In genomic region chr5:173887610-173888472, GRCh38 we compare ENCODE assay signal across 1 cellular context.
TF ChIP-seq lines count a peak whose summit lies in the region.

TSS of gene CPEB4 (plus strand) at chr5:173888349. CDS start at chr5:173889734, 1,385 bp downstream.

TF ChIP-seq in HepG2, 621 proteins besides CTCF, POLR2A, EP300 and RAD21 (continued from another document and continues in another):
- peak; percentile 58; the same call in 1 of the 2 replicates for TF ChIP-seq IRF9 (CRISPR knock-in tag; IDR thresholded peaks at IDR 0.05; ENCODE audit: borderline replicate concordance)
- peak; percentile 79 for TF ChIP-seq TARDBP (CRISPR knock-in tag; IDR thresholded peaks at IDR 0.05)
- TF ChIP-seq ZNF776 (CRISPR knock-in tag; IDR thresholded peaks at IDR 0.05) = no peak
- no peak for TF ChIP-seq MLLT10 (CRISPR knock-in tag; IDR thresholded peaks at IDR 0.05)
- TF ChIP-seq SIX1 (CRISPR knock-in tag; IDR thresholded peaks at IDR 0.05; ENCODE audit: borderline replicate concordance) = no peak
- TF ChIP-seq ELF1 (CRISPR knock-in tag; IDR thresholded peaks at IDR 0.05) = peak; percentile 92
- TF ChIP-seq ARHGAP35 (CRISPR knock-in tag; IDR thresholded peaks at IDR 0.05; ENCODE audit: borderline replicate concordance) = no peak
- no peak for TF ChIP-seq ZNF296 (CRISPR knock-in tag; conservative IDR thresholded peaks at IDR 0.05)
- TF ChIP-seq ZBED4 (CRISPR knock-in tag; IDR thresholded peaks at IDR 0.05; ENCODE audit: borderline replicate concordance) = 0 out of 2 replicates have a peak, but pooled peaks have one; percentile 32
- TF ChIP-seq SUZ12 (IDR thresholded peaks at IDR 0.05; ENCODE audit: low read depth, low read length) = no peak
- TF ChIP-seq SKI (IDR thresholded peaks at IDR 0.05; ENCODE audit: partially characterized antibody) = no peak
- TF ChIP-seq ZBTB20 (CRISPR knock-in tag; IDR thresholded peaks at IDR 0.05; ENCODE audit: borderline replicate concordance, low read depth) = peak; percentile 46; the same call in 1 of the 2 replicates
- TF ChIP-seq DRAP1 (CRISPR knock-in tag; IDR thresholded peaks at IDR 0.05) = peak; percentile 75
- peak; percentile 72; the same call in 1 of the 2 replicates for TF ChIP-seq ZNF556 (CRISPR knock-in tag; IDR thresholded peaks at IDR 0.05; ENCODE audit: borderline replicate concordance)
- peak; percentile 29; the same call in 1 of the 2 replicates for TF ChIP-seq HINFP (CRISPR knock-in tag; IDR thresholded peaks at IDR 0.05; ENCODE audit: low read depth)
- peak; percentile 87 for TF ChIP-seq TFE3 (CRISPR knock-in tag; IDR thresholded peaks at IDR 0.05)
- no peak for TF ChIP-seq BCL6 (CRISPR knock-in tag; IDR thresholded peaks at IDR 0.05)
- no peak for TF ChIP-seq NR0B2 (CRISPR knock-in tag; IDR thresholded peaks at IDR 0.05)
- TF ChIP-seq THAP7 (CRISPR knock-in tag; IDR thresholded peaks at IDR 0.05) = peak; percentile 100
- peak; percentile 99 for TF ChIP-seq HOXA3 (CRISPR knock-in tag; IDR thresholded peaks at IDR 0.05)
- no peak for TF ChIP-seq WIZ (CRISPR knock-in tag; IDR thresholded peaks at IDR 0.05)
- TF ChIP-seq TBX2 (CRISPR knock-in tag; IDR thresholded peaks at IDR 0.05; ENCODE audit: borderline replicate concordance) = peak; percentile 60; the same call in 1 of the 2 replicates
- TF ChIP-seq ATF3 (CRISPR knock-in tag; IDR thresholded peaks at IDR 0.05) = no peak
- TF ChIP-seq ZNF276 (CRISPR knock-in tag; IDR thresholded peaks at IDR 0.05; ENCODE audit: low read depth) = no peak; the same call in 1 of the 2 replicates
- TF ChIP-seq ZKSCAN5 (CRISPR knock-in tag; IDR thresholded peaks at IDR 0.05) = no peak
- peak; percentile 89 for TF ChIP-seq ZNF574 (CRISPR knock-in tag; IDR thresholded peaks at IDR 0.05)
- peak; percentile 37; the same call in 1 of the 2 replicates for TF ChIP-seq ZBTB4 (CRISPR knock-in tag; IDR thresholded peaks at IDR 0.05; ENCODE audit: borderline replicate concordance)
- peak; percentile 74 for TF ChIP-seq ZNF335 (CRISPR knock-in tag; IDR thresholded peaks at IDR 0.05)
- TF ChIP-seq ZBTB33 (CRISPR knock-in tag; IDR thresholded peaks at IDR 0.05) = no peak
- TF ChIP-seq MIER3 (CRISPR knock-in tag; IDR thresholded peaks at IDR 0.05; ENCODE audit: borderline replicate concordance) = no peak
- no peak for TF ChIP-seq MYPOP (CRISPR knock-in tag; IDR thresholded peaks at IDR 0.05)
- TF ChIP-seq MXD3 (CRISPR knock-in tag; IDR thresholded peaks at IDR 0.05) = 0 out of 2 replicates have a peak, but pooled peaks have one; percentile 22
